25 cellular contexts compared by ENCODE assay signal in genomic region chrX:1300449-1300848, GRCh38. TPM values are rescaled to one million over a fixed set of nuclear protein-coding genes. Genes with fewer than 3 reads are reported as not detected.
DNase-seq lines count a peak whose midpoint lies in the region; ATAC-seq and TF ChIP-seq lines count a peak whose summit lies in the region.
"Had no signal": no experiment of that assay in that cellular context is flagged by ENCODE, and none has a peak within 500 bp of the region (broad histone marks: within the 10 kb centered on the region; RNA-seq: fewer than 3 reads in every experiment).

No MANE protein-coding gene starts in this region.

- H4K20me1 ChIP-seq in neural progenitor cell (ENCODE audit: low read depth) = no peaks in the 10 kb centered on the region

- POLR2A ChIA-PET in WTC11 (lab: Charles Lee) = no interaction called here

- peak overlapping the region; percentile 71 for H3K27ac Mint-ChIP-seq in WTC11
- H3K27ac Mint-ChIP-seq in neural progenitor cell = peak overlapping the region; percentile 28
- H3K27ac Mint-ChIP-seq: CD4-positive, alpha-beta memory T cell; HFFc6 had no signal

- no peak for TF ChIP-seq CTCF in WTC11 (IDR thresholded peaks at IDR 0.05)
- TF ChIP-seq CTCF in neural progenitor cell (IDR thresholded peaks at IDR 0.05) = no peak
- no peak for TF ChIP-seq CTCF in colonic mucosa (IDR thresholded peaks at IDR 0.05)

- intact Hi-C loops in head of caudate nucleus (cut with DNase I) (no loop called here), colonic mucosa (cut with DNase I) (no loop called here)

- H3K27ac ChIP-seq in iPS DF 6.9 (ENCODE audit: low read length) (no peak overlapping the region), neural progenitor cell (no peak overlapping the region), colonic mucosa (no peak overlapping the region)
- H3K27ac ChIP-seq: A549, KMS-11 had no signal

- H3K4me2 ChIP-seq in neural progenitor cell = no peak overlapping the region
- H3K4me2 ChIP-seq: A549, KMS-11, SK-N-SH had no signal

- peaks cover 14% of the 10 kb centered on the region for H3K36me3 Mint-ChIP-seq in WTC11
- peaks cover 9% of the 10 kb centered on the region for H3K36me3 Mint-ChIP-seq in neural progenitor cell
- H3K36me3 Mint-ChIP-seq: CD4-positive, alpha-beta memory T cell had no signal

- H3K79me2 ChIP-seq in neural progenitor cell (ENCODE audit: low read depth) = no peaks in the 10 kb centered on the region

- H3K4me1 Mint-ChIP-seq in WTC11 = peaks cover 7% of the 10 kb centered on the region
- peaks cover 4% of the 10 kb centered on the region for H3K4me1 Mint-ChIP-seq in neural progenitor cell

- H3K4me1 ChIP-seq in iPS DF 6.9 (ENCODE audit: control insufficient read depth, insufficient read depth, low read length) = peaks cover 1% of the 10 kb centered on the region; the same call in 1 of the 2 replicates
- no peaks in the 10 kb centered on the region for H3K4me1 ChIP-seq in neural progenitor cell
- no peaks in the 10 kb centered on the region for H3K4me1 ChIP-seq in colonic mucosa
- H3K4me1 ChIP-seq: A549, HAP-1 had no signal

- DNase-seq in H7 = peak; percentile 72
- DNase-seq in WTC11 (ENCODE audit: low spot score) = peak; percentile 34
- DNase-seq in iPS DF 6.9 (ENCODE audit: low read depth, low spot score) = peak; percentile 29
- DNase-seq in neural progenitor cell (ENCODE audit: low spot score) = no peak
- no peak for DNase-seq in DMS153 treated with DMSO at 0.1 percent for 48 hours (lab: John Stamatoyannopoulos, UW; ENCODE audit: unreplicated experiment)
- no peak for DNase-seq in head of caudate nucleus
- DNase-seq in colonic mucosa = no peak
- DNase-seq: C1 segment of cervical spinal cord; CD4-positive, alpha-beta memory T cell; COR-L47; GF-D8; HFFc6; NCI-H1048; NCI-H1417 treated with DMSO at 0.1 percent for 48 hours; NCI-H1694 treated with DMSO at 0.1 percent for 48 hours; NCI-H2081; NCI-H2227 treated with DMSO at 0.1 percent for 48 hours; NCI-H510A; NCI-H69; SK-N-SH; SW 1271 had no signal

- peak; percentile 92 for ATAC-seq in WTC11
- ATAC-seq in GM21576 (IDR thresholded peaks at IDR 0.05; ENCODE audit: unreplicated experiment) = no peak
- ATAC-seq: A549 had no signal

- H2AFZ ChIP-seq in neural progenitor cell (replicated peaks) = no peak overlapping the region

- WGBS in iPS DF 6.9 (ENCODE audit: insufficient coverage, insufficient read length) = no CpG with 5 or more reads among the region's 15 CpGs

- H3K9ac ChIP-seq in neural progenitor cell (no peak overlapping the region), colonic mucosa (ENCODE audit: low read depth in 2 of 2, low read length in 2 of 2) (no peak overlapping the region)
- H3K9ac ChIP-seq: KMS-11, SK-N-SH had no signal

- no peaks in the 10 kb centered on the region for H3K36me3 ChIP-seq in H7 (replicated peaks; ENCODE audit: control insufficient read depth, insufficient read depth, low read length)
- H3K36me3 ChIP-seq in iPS DF 6.9 (ENCODE audit: control insufficient read depth, insufficient read depth, low read length) = peaks cover 5% of the 10 kb centered on the region
- H3K36me3 ChIP-seq in neural progenitor cell = no peaks in the 10 kb centered on the region
- no peaks in the 10 kb centered on the region for H3K36me3 ChIP-seq in colonic mucosa
- H3K36me3 ChIP-seq: HAP-1 had no signal

- CTCF ChIA-PET in WTC11 (lab: Charles Lee) = no interaction called here

- no peak overlapping the region; the same call in 1 of the 2 replicates for H3K4me3 Mint-ChIP-seq in WTC11
- H3K4me3 Mint-ChIP-seq in neural progenitor cell = peak overlapping the region; percentile 16
- H3K4me3 Mint-ChIP-seq: CD4-positive, alpha-beta memory T cell; HFFc6 had no signal

- H3K27me3 ChIP-seq in H7 (ENCODE audit: control insufficient read depth, insufficient read depth, low read length) = no peaks in the 10 kb centered on the region
- no peaks in the 10 kb centered on the region for H3K27me3 ChIP-seq in iPS DF 6.9 (ENCODE audit: control insufficient read depth, insufficient read depth, low read length)
- H3K27me3 ChIP-seq in neural progenitor cell = no peaks in the 10 kb centered on the region
- no peaks in the 10 kb centered on the region for H3K27me3 ChIP-seq in colonic mucosa

- H3K9me3 Mint-ChIP-seq in WTC11 (peaks cover 17% of the 10 kb centered on the region), neural progenitor cell (peaks cover 16% of the 10 kb centered on the region)

- H3K4me3 ChIP-seq in H7 (ENCODE audit: insufficient read depth, low read depth, low read length) (no peak overlapping the region), iPS DF 6.9 (ENCODE audit: low read length) (no peak overlapping the region), neural progenitor cell (no peak overlapping the region), colonic mucosa (no peak overlapping the region)
- H3K4me3 ChIP-seq: A549, HAP-1 had no signal

- H3K27me3 Mint-ChIP-seq in WTC11 (ENCODE audit: low read depth) (no peaks in the 10 kb centered on the region; the same call in 1 of the 2 replicates), neural progenitor cell (ENCODE audit: insufficient read depth, low read depth) (peaks cover 12% of the 10 kb centered on the region)

- no peaks in the 10 kb centered on the region for H3F3A ChIP-seq in neural progenitor cell (ENCODE audit: low read depth)

- H3K9me3 ChIP-seq in iPS DF 6.9 (ENCODE audit: control insufficient read depth, insufficient read depth, low read length) (no peaks in the 10 kb centered on the region; the same call in 1 of the 2 replicates), neural progenitor cell (ENCODE audit: low read depth) (no peaks in the 10 kb centered on the region), colonic mucosa (no peaks in the 10 kb centered on the region)
- H3K9me3 ChIP-seq: HAP-1, SK-N-SH had no signal

TF ChIP-seq in WTC11, 78 proteins besides CTCF, POLR2A, EP300 and RAD21:
- TF ChIP-seq IRF2 (CRISPR knock-in tag; IDR thresholded peaks at IDR 0.05; ENCODE audit: borderline replicate concordance, low read depth) (no peak), ZNF423 (CRISPR knock-in tag; IDR thresholded peaks at IDR 0.05) (no peak), ZNF121 (CRISPR knock-in tag; IDR thresholded peaks at IDR 0.05) (peak; percentile 69; the same call in 1 of the 2 replicates), NR2C2 (CRISPR knock-in tag; IDR thresholded peaks at IDR 0.05) (no peak), ZNF232 (CRISPR knock-in tag; IDR thresholded peaks at IDR 0.05) (no peak), USF2 (CRISPR knock-in tag; IDR thresholded peaks at IDR 0.05) (peak; percentile 72), USF1 (CRISPR knock-in tag; IDR thresholded peaks at IDR 0.05) (peak; percentile 49; the same call in 1 of the 2 replicates), SMAD3 (CRISPR knock-in tag; IDR thresholded peaks at IDR 0.05; ENCODE audit: borderline replicate concordance) (no peak), ATF1 (CRISPR knock-in tag; IDR thresholded peaks at IDR 0.05) (no peak)
TF ChIP-seq in WTC11: peak in this region for 3.

RNA-seq across cellular contexts. Expression of gene CSF2RA, which starts 31.8 kb away (rescaled TPM):
- total RNA-seq in H7 (2014; rRNA removed; shearing (Covaris generic)) = 0.85 and 3.2 TPM in 2 replicates
- total RNA-seq in WTC11 (2021) = 1.2 to 3.0 TPM (median 2.4 TPM) in 3 replicates
- 4.6 and 5.8 TPM in 2 replicates for total RNA-seq in neural progenitor cell (ENCODE audit: low replicate concordance)
- 1 to 10 TPM; 1.5 to 4.4 TPM for total RNA-seq in colonic mucosa

RNA-seq across cellular contexts. Expression of gene IL3RA, which starts 36.1 kb away (rescaled TPM):
- 0.07 TPM in 1 of 2 replicates, not detected in the other for total RNA-seq in H7 (2014; rRNA removed; shearing (Covaris generic))
- total RNA-seq in WTC11 (2021) (0.26 to 0.48 TPM in 2 of 3 replicates, not detected in the other), neural progenitor cell (ENCODE audit: low replicate concordance) (not detected in 2 replicates), colonic mucosa (1 to 10 TPM; 2.1 to 6.7 TPM)

Comparison
In these comparisons a context has a peak if more than half of its experiments do, and no peak if none do; other contexts are left out.
1. DNase-seq: peak in H7 (single experiment), WTC11 (single experiment) and iPS DF 6.9 (single experiment); none in neural progenitor cell (single experiment), DMS153 treated with DMSO at 0.1 percent for 48 hours (single experiment), head of caudate nucleus (0 of 42) and colonic mucosa (single experiment).